ENCODE assay signal across 8 cellular contexts in genomic region chr2:41544709-41545108, GRCh38.
"Had no signal": no experiment of that assay in that cellular context is flagged by ENCODE, and none has a peak within 500 bp of the region (broad histone marks: within the 10 kb centered on the region; RNA-seq: fewer than 3 reads in every experiment).

No MANE protein-coding gene starts in this region.

- ATAC-seq: HepG2 had no signal

- H3K4me1 Mint-ChIP-seq: IgD-negative memory B cell had no signal

- H3K9me3 Mint-ChIP-seq: H9 had no signal

- H3K27me3 Mint-ChIP-seq: IgD-negative memory B cell had no signal

- FAIRE-seq: H54, HepG2 had no signal

- H3K36me3 Mint-ChIP-seq: IgD-negative memory B cell had no signal

- H3K27ac ChIP-seq: HL-60 had no signal

- H3K4me3 Mint-ChIP-seq: H9, IgD-negative memory B cell had no signal

- H3K27ac Mint-ChIP-seq: H9, IgD-negative memory B cell had no signal

- DNase-seq: GOT3, H9, HCEC 1CT, KBM-7 had no signal
